ENCODE assay signal across 26 cellular contexts in genomic region chr2:70548233-70548632, GRCh38. TPM values are rescaled to one million over a fixed set of nuclear protein-coding genes. Genes with fewer than 3 reads are reported as not detected.
A peak's percentile ranks its signal among the peaks of the same experiment; 100 is the strongest.
DNase-seq lines count a peak whose midpoint lies in the region; ATAC-seq, FAIRE-seq and TF ChIP-seq lines count a peak whose summit lies in the region.
"Had no signal": no experiment of that assay in that cellular context is flagged by ENCODE, and none has a peak within 500 bp of the region (broad histone marks: within the 10 kb centered on the region; RNA-seq: fewer than 3 reads in every experiment).

No MANE protein-coding gene starts in this region.

- H3K4me1 Mint-ChIP-seq in stimulated activated effector memory CD8-positive, alpha-beta T cell treated with anti-CD3 and anti-CD28 coated beads, Interleukin-12 subunit alpha, Interleukin-12 subunit beta, amount 100 ng/mL, for 72 hours = peaks cover 13% of the 10 kb centered on the region

- peak overlapping the region; percentile 42 for H3K4me2 ChIP-seq in keratinocyte (ENCODE audit: control insufficient read depth, extremely low read depth, insufficient read depth, low read depth, low read length)
- H3K4me2 ChIP-seq in osteoblast (ENCODE audit: insufficient read depth, low read length) = no peak overlapping the region
- H3K4me2 ChIP-seq: BLaER1 had no signal

- ATAC-seq in RWPE2 (ENCODE audit: low read depth) = no peak
- no peak for ATAC-seq in stimulated activated effector memory CD8-positive, alpha-beta T cell treated with anti-CD3 and anti-CD28 coated beads, Interleukin-12 subunit alpha, Interleukin-12 subunit beta, amount 100 ng/mL, for 72 hours
- no peak for ATAC-seq in GM18505 (IDR thresholded peaks at IDR 0.05; ENCODE audit: unreplicated experiment)

- no peak for DNase-seq in RWPE2 (ENCODE audit: low spot score)
- DNase-seq in epithelial cell of prostate (ENCODE audit: low read depth, low spot score) = no peak
- DNase-seq in keratinocyte (ENCODE audit: low read depth, low spot score) = no peak
- DNase-seq in stimulated activated effector memory CD8-positive, alpha-beta T cell treated with anti-CD3 and anti-CD28 coated beads, Interleukin-12 subunit alpha, Interleukin-12 subunit beta, amount 100 ng/mL, for 72 hours (ENCODE audit: low spot score in 2 of 2) = no peak
- DNase-seq in osteoblast (ENCODE audit: insufficient read length, low spot score, missing footprints) = no peak
- DNase-seq in activated naive CD4-positive, alpha-beta T cell treated with Interleukin-2 at 50 U/mL for 16 hours = no peak
- no peak for DNase-seq in DMS79 treated with DMSO at 0.1 percent for 48 hours (lab: John Stamatoyannopoulos, UW)
- DNase-seq: 8988T; ACHN; BE2C; C1 segment of cervical spinal cord; CD4-positive, alpha-beta memory T cell; CD4-positive, CD25-positive, alpha-beta regulatory T cell; CD8-positive, alpha-beta memory T cell; COR-L47; DMS 273 treated with DMSO at 0.1 percent for 48 hours; DMS153; DMS53; DMS79; GF-D8 had no signal

- peaks cover under 1% of the 10 kb centered on the region for H3K36me3 Mint-ChIP-seq in stimulated activated effector memory CD8-positive, alpha-beta T cell treated with anti-CD3 and anti-CD28 coated beads, Interleukin-12 subunit alpha, Interleukin-12 subunit beta, amount 100 ng/mL, for 72 hours
- H3K36me3 Mint-ChIP-seq: CD4-positive, CD25-positive, alpha-beta regulatory T cell had no signal

- H3K79me2 ChIP-seq in keratinocyte (ENCODE audit: control insufficient read depth, insufficient read depth, low read length) (peaks cover 98% of the 10 kb centered on the region), osteoblast (ENCODE audit: insufficient read depth, low read length) (no peaks in the 10 kb centered on the region)

- peaks cover 61% of the 10 kb centered on the region for H3K4me1 ChIP-seq in RWPE2 (ENCODE audit: insufficient read depth, poor library complexity, severe bottlenecking)
- peaks cover 32% of the 10 kb centered on the region for H3K4me1 ChIP-seq in keratinocyte (ENCODE audit: control insufficient read depth, extremely low read depth, insufficient read depth, low read length)
- H3K4me1 ChIP-seq in osteoblast (ENCODE audit: insufficient read depth, low read length) = peaks cover 2% of the 10 kb centered on the region
- H3K4me1 ChIP-seq: BE2C had no signal

- no peaks in the 10 kb centered on the region for H3K9me3 Mint-ChIP-seq in stimulated activated effector memory CD8-positive, alpha-beta T cell treated with anti-CD3 and anti-CD28 coated beads, Interleukin-12 subunit alpha, Interleukin-12 subunit beta, amount 100 ng/mL, for 72 hours
- H3K9me3 Mint-ChIP-seq: CD4-positive, alpha-beta memory T cell; CD4-positive, CD25-positive, alpha-beta regulatory T cell; CD8-positive, alpha-beta memory T cell had no signal

- H3K9me3 ChIP-seq in RWPE2 (ENCODE audit: severe bottlenecking) = no peaks in the 10 kb centered on the region
- H3K9me3 ChIP-seq in keratinocyte (ENCODE audit: control insufficient read depth, low read depth, low read length) = no peaks in the 10 kb centered on the region
- no peaks in the 10 kb centered on the region for H3K9me3 ChIP-seq in osteoblast (ENCODE audit: low read depth, low read length)
- H3K9me3 ChIP-seq: BE2C, BLaER1 had no signal

- H3K4me3 ChIP-seq in RWPE2 (ENCODE audit: severe bottlenecking) (no peak overlapping the region), keratinocyte (ENCODE audit: control insufficient read depth in 2 of 3, extremely low read depth in 1 of 3, insufficient read depth in 2 of 3, low read depth in 1 of 3, low read length in 3 of 3) (no peak overlapping the region), osteoblast (ENCODE audit: insufficient read depth, low read length) (no peak overlapping the region)
- H3K4me3 ChIP-seq: BLaER1 had no signal

- H2AFZ ChIP-seq in keratinocyte (ENCODE audit: control insufficient read depth, low read length) = no peak overlapping the region
- no peak overlapping the region for H2AFZ ChIP-seq in osteoblast (ENCODE audit: low read length)

- H3K9ac ChIP-seq in keratinocyte (ENCODE audit: control insufficient read depth, extremely low read depth, insufficient read depth, low read length) = no peak overlapping the region
- H3K9ac ChIP-seq: BLaER1 had no signal

- H3K27me3 ChIP-seq in RWPE2 (ENCODE audit: insufficient read depth, poor library complexity, severe bottlenecking) (no peaks in the 10 kb centered on the region), keratinocyte (ENCODE audit: control insufficient read depth, extremely low read depth, insufficient read depth, low read length) (no peaks in the 10 kb centered on the region), osteoblast (ENCODE audit: insufficient read depth, low read length) (peaks cover 36% of the 10 kb centered on the region)

- H3K36me3 ChIP-seq in RWPE2 (ENCODE audit: low read depth) (peaks cover 28% of the 10 kb centered on the region), keratinocyte (ENCODE audit: control insufficient read depth in 2 of 2, extremely low read depth in 1 of 2, insufficient read depth in 2 of 2, low read length in 2 of 2) (peaks cover 0 to 11% of the 10 kb centered on the region in 2 experiments), osteoblast (ENCODE audit: insufficient read depth, low read length) (no peaks in the 10 kb centered on the region)
- H3K36me3 ChIP-seq: BE2C, BLaER1 had no signal

- TF ChIP-seq CTCF in RWPE2 (IDR thresholded peaks at IDR 0.05; ENCODE audit: poor library complexity, severe bottlenecking) = no peak
- no peak for TF ChIP-seq CTCF in keratinocyte (optimal IDR thresholded peaks at IDR 0.05 in 1 of 3, IDR thresholded peaks at IDR 0.05 in 1 of 3, conservative IDR thresholded peaks at IDR 0.05 in 1 of 3; ENCODE audit: extremely low read depth in 1 of 3, insufficient read depth in 2 of 3, low read length in 3 of 3)
- no peak for TF ChIP-seq CTCF in osteoblast (IDR thresholded peaks at IDR 0.05; ENCODE audit: extremely low read depth, low read depth, low read length)

- TF ChIP-seq POLR2A in GM18505 (IDR thresholded peaks at IDR 0.05; ENCODE audit: borderline replicate concordance, extremely low read depth, insufficient read depth, insufficient read length) = no peak

- H3K27ac ChIP-seq in RWPE2 (ENCODE audit: poor library complexity, severe bottlenecking) = peak overlapping the region; percentile 30
- peak overlapping the region; percentile 97 for H3K27ac ChIP-seq in epithelial cell of prostate
- H3K27ac ChIP-seq in keratinocyte (ENCODE audit: control insufficient read depth, insufficient read depth, low read length) = no peak overlapping the region
- H3K27ac ChIP-seq in osteoblast (ENCODE audit: low read depth, low read length) = no peak overlapping the region
- H3K27ac ChIP-seq: BLaER1 had no signal

- peak overlapping the region; percentile 14 for H3K27ac Mint-ChIP-seq in stimulated activated effector memory CD8-positive, alpha-beta T cell treated with anti-CD3 and anti-CD28 coated beads, Interleukin-12 subunit alpha, Interleukin-12 subunit beta, amount 100 ng/mL, for 72 hours
- H3K27ac Mint-ChIP-seq: CD14-positive monocyte; CD4-positive, alpha-beta memory T cell; CD4-positive, CD25-positive, alpha-beta regulatory T cell had no signal

- no peak overlapping the region for H3K4me3 Mint-ChIP-seq in stimulated activated effector memory CD8-positive, alpha-beta T cell treated with anti-CD3 and anti-CD28 coated beads, Interleukin-12 subunit alpha, Interleukin-12 subunit beta, amount 100 ng/mL, for 72 hours
- H3K4me3 Mint-ChIP-seq: CD14-positive monocyte; CD4-positive, alpha-beta memory T cell; CD4-positive, CD25-positive, alpha-beta regulatory T cell had no signal

- FAIRE-seq in keratinocyte (lab: Jason Lieb, UNC) = no peak
- FAIRE-seq: GM12891, GM18507 had no signal

- peaks cover 7% of the 10 kb centered on the region for H3K9me1 ChIP-seq in keratinocyte (ENCODE audit: control insufficient read depth, extremely low read depth, insufficient read depth, low read length)

- H4K20me1 ChIP-seq in keratinocyte (ENCODE audit: control insufficient read depth, extremely low read depth, insufficient read depth, low read length) = peaks cover 19% of the 10 kb centered on the region
- H4K20me1 ChIP-seq in osteoblast (ENCODE audit: insufficient read depth, low read length) = no peaks in the 10 kb centered on the region

- dilution Hi-C loops in keratinocyte (cut with MboI; ENCODE audit: extremely low pct_ligation_motif_present, low sequenced_read_pairs) = no loop called here

RNA-seq across cellular contexts. Expression of gene TGFA, which starts 5.4 kb away (rescaled TPM):
- 26.6 to 71.8 TPM (median 51.7 TPM) in 3 replicates for polyA plus RNA-seq in keratinocyte
- polyA plus RNA-seq in keratinocyte (2011; ENCODE audit: low read depth) = 45.8 TPM
- polyA plus RNA-seq in keratinocyte (2011; cell fraction: cytosol; rRNA removed) = 35.1 and 39.9 TPM in 2 replicates
- polyA plus RNA-seq in keratinocyte (2011; cell fraction: nucleus; rRNA removed) = 46.4 and 47.9 TPM in 2 replicates
- polyA plus RNA-seq in keratinocyte (2012; ENCODE audit: low replicate concordance) = 45.8 and 70.2 TPM in 2 replicates
- 42.6 to 126 TPM (median 65.6 TPM) in 3 replicates for polyA minus RNA-seq in keratinocyte
- 76.2 TPM for polyA minus RNA-seq in keratinocyte (2011; cell fraction: cytosol; rRNA and poly(A)+ RNA removed)
- 66.3 and 93.9 TPM in 2 replicates for polyA minus RNA-seq in keratinocyte (2011; cell fraction: nucleus; rRNA and poly(A)+ RNA removed)
- not detected in 2 replicates for total RNA-seq in osteoblast
- polyA plus RNA-seq: AG04450 had no signal

Comparison
In these comparisons a context has a peak if more than half of its experiments do, and no peak if none do; other contexts are left out.
1. H3K27ac ChIP-seq: peak in RWPE2 (single experiment) and epithelial cell of prostate (single experiment); none in keratinocyte (single experiment) and osteoblast (single experiment).